12 cellular contexts compared by ENCODE assay signal in genomic region chr15:70856177-70856883, GRCh38. TPM values are rescaled to one million over a fixed set of nuclear protein-coding genes. Genes with fewer than 3 reads are reported as not detected.
DNase-seq lines count a peak whose midpoint lies in the region; ATAC-seq and TF ChIP-seq lines count a peak whose summit lies in the region.
"Had no signal": no experiment of that assay in that cellular context is flagged by ENCODE, and none has a peak within 500 bp of the region (broad histone marks: within the 10 kb centered on the region; RNA-seq: fewer than 3 reads in every experiment).

No MANE protein-coding gene starts in this region.

- H3K4me1 ChIP-seq in adipocyte (ENCODE audit: control insufficient read depth, insufficient read depth, low read length), result peaks cover 48% of the 10 kb centered on the region
- H3K4me1 ChIP-seq in gastroesophageal sphincter, result peaks cover 0 to 64% (median 14%) of the 10 kb centered on the region in 3 donors
- peaks cover 18 to 61% (median 52%) of the 10 kb centered on the region in 4 donors for H3K4me1 ChIP-seq in stomach

- intact Hi-C loops in stomach (cut with DNase I; ENCODE audit: low total_unique reads), result no loop called here

- peak overlapping the region; percentile 15 to 94 (median 78) for H3K27ac ChIP-seq in gastroesophageal sphincter
- H3K27ac ChIP-seq in stomach, result peak overlapping the region; percentile 31 to 94 (median 90)
- H3K27ac ChIP-seq: VCaP had no signal

- DNase-seq in ELR (ENCODE audit: low read depth) (peak; percentile 71), adipocyte (ENCODE audit: low read depth) (peak; percentile 75), stomach (no peak), COR-L47 (lab: John Stamatoyannopoulos, UW) (no peak), GM13977 (ENCODE audit: low spot score) (no peak), D341Med (ENCODE audit: low spot score) (no peak)
- no peak for DNase-seq in stimulated activated CD8-positive, alpha-beta memory T cell treated with anti-CD3 and anti-CD28 coated beads, Interleukin-4, amount 100 ng/mL, for 48 hours
- DNase-seq: DMS 273 treated with DMSO at 0.1 percent for 48 hours, NCI-H1436 treated with DMSO at 0.1 percent for 48 hours had no signal

- H3K4me3 ChIP-seq in adipocyte (ENCODE audit: low read length) (peak overlapping the region; percentile 74), gastroesophageal sphincter (no peak overlapping the region), stomach (no peak overlapping the region)

- TF ChIP-seq EP300 in gastroesophageal sphincter (IDR thresholded peaks at IDR 0.05) (no peak), stomach (IDR thresholded peaks at IDR 0.05) (no peak)

- H3K36me3 ChIP-seq in adipocyte (ENCODE audit: control insufficient read depth, insufficient read depth, low read length, severe bottlenecking) (peaks cover 6% of the 10 kb centered on the region), gastroesophageal sphincter (peaks cover 0 to 8% of the 10 kb centered on the region in 2 donors), stomach (no peaks in the 10 kb centered on the region)

- H3K27me3 ChIP-seq in adipocyte (replicated peaks; ENCODE audit: control insufficient read depth, insufficient read depth, low read length) (no peaks in the 10 kb centered on the region), gastroesophageal sphincter (no peaks in the 10 kb centered on the region), stomach (peaks cover 0 to 21% (median 6%) of the 10 kb centered on the region in 3 donors)

- in situ Hi-C loops in GM13977 (cut with MboI; ENCODE audit: low pct_unique_long_range_greater_than_20kb, low sequenced_read_pairs, unreplicated experiment), result no loop called here

- no peaks in the 10 kb centered on the region for H3K9me3 ChIP-seq in adipocyte (ENCODE audit: control insufficient read depth, low read length)
- no peaks in the 10 kb centered on the region for H3K9me3 ChIP-seq in gastroesophageal sphincter
- no peaks in the 10 kb centered on the region for H3K9me3 ChIP-seq in stomach

- 51 to 67% methylated on average over 4 to 7 of the region's 7 CpGs for WGBS in gastroesophageal sphincter (ENCODE audit: low coverage in 1 of 2), 2 donors
- 63 to 73% (median 72%) methylated on average over 7 of the region's 7 CpGs for WGBS in stomach, 5 donors

- TF ChIP-seq CTCF in gastroesophageal sphincter (IDR thresholded peaks at IDR 0.05), result no peak
- no peak for TF ChIP-seq CTCF in stomach (IDR thresholded peaks at IDR 0.05)
- no peak for TF ChIP-seq CTCF in GM13977 (IDR thresholded peaks at IDR 0.05; ENCODE audit: extremely low read depth, insufficient read depth, missing control alignments)

- no peak for TF ChIP-seq POLR2A in gastroesophageal sphincter (IDR thresholded peaks at IDR 0.05)
- no peak for TF ChIP-seq POLR2A in stomach (IDR thresholded peaks at IDR 0.05)

- ATAC-seq in gastroesophageal sphincter, result no peak

- H3K9ac ChIP-seq in adipocyte (ENCODE audit: low read length), result peak overlapping the region; percentile 76

RNA-seq across cellular contexts. Expression of gene LARP6, which starts 2.4 kb away (rescaled TPM):
- 10 to 100 TPM; 43.7 to 48.2 (median 45.5) TPM for total RNA-seq in gastroesophageal sphincter
- total RNA-seq in stomach, result 100 to 1,000 TPM in 1 of 5 donors, 10 to 100 TPM in 3, 1 to 10 TPM in 1; 9.8 to 127 (median 13.2) TPM
- polyA plus RNA-seq in stomach, result 10 to 100 TPM; 12.7 to 34.6 (median 27.2) TPM
- total RNA-seq: activated T-helper 1 cell treated with anti-CD3 and anti-CD28 coated beads, Interleukin-12 subunit alpha, Interleukin-12 subunit beta, Interleukin-2, Interleukin-4 antibody, amounts not matched to agents 30 ng/mL and 10 ng/mL and 1 ng/mL, durations not matched to agents 14 hours and 24 hours and 36 hours had no signal

RNA-seq across cellular contexts. Expression of gene THAP10, which starts 35.9 kb away (rescaled TPM):
- total RNA-seq in gastroesophageal sphincter (1 to 10 TPM; 1.5 to 4.6 (median 2.7) TPM), stomach (1 to 10 TPM in 3 of 5 donors, under 1 TPM in 1, not detected in 1; 0.72 to 4.5 (median 2.1) TPM)
- 1 to 10 TPM; 1.9 to 3.4 (median 2.5) TPM for polyA plus RNA-seq in stomach
- total RNA-seq: activated T-helper 1 cell treated with anti-CD3 and anti-CD28 coated beads, Interleukin-12 subunit alpha, Interleukin-12 subunit beta, Interleukin-2, Interleukin-4 antibody, amounts not matched to agents 30 ng/mL and 10 ng/mL and 1 ng/mL, durations not matched to agents 14 hours and 24 hours and 36 hours had no signal

RNA-seq across cellular contexts. Expression of gene LRRC49, which starts 36.3 kb away (rescaled TPM):
- total RNA-seq in gastroesophageal sphincter (10 to 100 TPM in 2 of 4 donors, 1 to 10 TPM in 2; 5.8 to 14.5 (median 9.2) TPM), stomach (10 to 100 TPM in 3 of 5 donors, 1 to 10 TPM in 1, under 1 TPM in 1; 0.87 to 63.8 (median 14.8) TPM)
- 1 to 10 TPM; 4.0 to 8.6 (median 5.8) TPM for polyA plus RNA-seq in stomach
- total RNA-seq: activated T-helper 1 cell treated with anti-CD3 and anti-CD28 coated beads, Interleukin-12 subunit alpha, Interleukin-12 subunit beta, Interleukin-2, Interleukin-4 antibody, amounts not matched to agents 30 ng/mL and 10 ng/mL and 1 ng/mL, durations not matched to agents 14 hours and 24 hours and 36 hours had no signal

Comparison
In these comparisons a context has a peak if more than half of its experiments do, and no peak if none do; other contexts are left out.
1. DNase-seq: peak in ELR (single experiment) and adipocyte (single experiment); none in stomach (single experiment), COR-L47 (single experiment), stimulated activated CD8-positive, alpha-beta memory T cell treated with anti-CD3 and anti-CD28 coated beads, Interleukin-4, amount 100 ng/mL, for 48 hours (single experiment), GM13977 (single experiment) and D341Med (single experiment).